1 cellular context compared by ENCODE assay signal in the genomic region with DNA sequence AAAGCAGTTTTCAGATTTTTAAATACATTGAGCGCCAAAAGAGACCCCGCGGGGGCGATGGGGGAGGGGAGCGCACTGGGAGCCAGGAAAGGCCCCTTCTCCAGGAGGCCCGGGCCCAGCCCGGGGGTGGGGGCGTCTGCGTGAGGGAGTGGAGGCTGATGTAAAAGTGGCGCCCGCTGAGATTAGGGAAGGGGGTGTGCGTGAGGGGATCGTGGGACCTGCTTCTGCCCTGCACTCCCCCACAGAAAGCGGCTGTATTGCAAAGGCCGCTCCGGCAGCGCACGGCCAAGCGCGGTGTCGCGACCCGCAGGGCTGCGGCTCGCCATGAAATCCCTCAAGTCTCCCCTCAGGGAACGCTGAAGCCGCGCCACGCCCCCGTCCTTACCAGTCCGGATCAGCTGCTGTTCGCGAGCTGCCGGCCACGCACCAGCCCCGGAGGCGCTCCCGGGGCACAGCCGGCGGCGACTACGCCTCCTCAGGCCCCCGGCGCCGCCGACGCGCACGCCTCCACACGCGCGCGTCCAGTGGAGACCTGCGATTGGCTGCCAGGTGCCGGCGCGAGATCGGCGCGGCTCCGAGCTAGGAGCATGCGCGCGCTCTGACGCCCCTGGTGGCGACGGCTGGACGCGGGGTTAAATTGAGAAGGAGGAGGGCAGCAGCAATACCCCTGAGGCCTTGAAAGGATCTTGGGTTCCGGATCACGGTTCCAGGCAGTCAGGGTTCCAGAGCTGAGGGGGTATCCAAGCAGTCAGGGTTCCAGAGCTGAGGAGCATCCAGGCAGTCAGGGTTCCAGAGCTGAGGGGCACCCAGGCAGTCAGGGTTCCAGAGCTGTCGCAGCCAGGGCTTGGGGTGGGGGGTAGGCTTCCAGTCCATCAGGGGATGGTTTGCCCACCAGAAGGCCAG.
TF ChIP-seq lines count a peak whose summit lies in the region.

ZNF280B (minus strand) TSS at position 469 of the 903 bp plus-strand sequence. CDS start 19,344 bp downstream, outside the sequence.

TF ChIP-seq in HepG2, 621 proteins besides CTCF, POLR2A, EP300 and RAD21 (continued from another document and continues in another):
- TF ChIP-seq, protein P1, sequence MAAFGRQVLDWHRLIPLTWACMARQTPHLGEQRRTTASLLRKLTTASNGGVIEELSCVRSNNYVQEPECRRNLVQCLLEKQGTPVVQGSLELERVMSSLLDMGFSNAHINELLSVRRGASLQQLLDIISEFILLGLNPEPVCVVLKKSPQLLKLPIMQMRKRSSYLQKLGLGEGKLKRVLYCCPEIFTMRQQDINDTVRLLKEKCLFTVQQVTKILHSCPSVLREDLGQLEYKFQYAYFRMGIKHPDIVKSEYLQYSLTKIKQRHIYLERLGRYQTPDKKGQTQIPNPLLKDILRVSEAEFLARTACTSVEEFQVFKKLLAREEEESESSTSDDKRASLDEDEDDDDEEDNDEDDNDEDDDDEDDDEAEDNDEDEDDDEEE (CRISPR knock-in tag; IDR thresholded peaks at IDR 0.05): no peak
- TF ChIP-seq MED8 (CRISPR knock-in tag; IDR thresholded peaks at IDR 0.05; ENCODE audit: insufficient replicate concordance) (no peak), ZNF784 (CRISPR knock-in tag; IDR thresholded peaks at IDR 0.05; ENCODE audit: borderline replicate concordance) (no peak), ZFP41 (CRISPR knock-in tag; IDR thresholded peaks at IDR 0.05; ENCODE audit: borderline replicate concordance) (no peak), ZNF446 (CRISPR knock-in tag; IDR thresholded peaks at IDR 0.05) (no peak), ZNF670 (CRISPR knock-in tag; IDR thresholded peaks at IDR 0.05; ENCODE audit: borderline replicate concordance) (0 out of 2 replicates have a peak, but pooled peaks have one; percentile 36), HIVEP1 (CRISPR knock-in tag; IDR thresholded peaks at IDR 0.05) (no peak), ZNF646 (CRISPR knock-in tag; IDR thresholded peaks at IDR 0.05) (no peak), CCAR2 (optimal IDR thresholded peaks at IDR 0.05; ENCODE audit: low read depth, low read length) (no peak), ISL2 (CRISPR knock-in tag; IDR thresholded peaks at IDR 0.05) (peak; percentile 43; the same call in 1 of the 2 replicates), GPN1 (CRISPR knock-in tag; IDR thresholded peaks at IDR 0.05; ENCODE audit: borderline replicate concordance) (no peak), ZNF329 (CRISPR knock-in tag; IDR thresholded peaks at IDR 0.05; ENCODE audit: low read depth) (no peak), MEIS2 (CRISPR knock-in tag; IDR thresholded peaks at IDR 0.05) (0 out of 2 replicates have a peak, but pooled peaks have one; percentile 25), KIAA2018 (CRISPR knock-in tag; IDR thresholded peaks at IDR 0.05; ENCODE audit: borderline replicate concordance) (no peak), ZNF432 (CRISPR knock-in tag; IDR thresholded peaks at IDR 0.05; ENCODE audit: borderline replicate concordance) (no peak), ZNF652 (CRISPR knock-in tag; IDR thresholded peaks at IDR 0.05; ENCODE audit: borderline replicate concordance, low read depth) (peak; percentile 45; the same call in 1 of the 2 replicates), ZNF253 (CRISPR knock-in tag; IDR thresholded peaks at IDR 0.05; ENCODE audit: borderline replicate concordance) (no peak), TEAD3 (CRISPR knock-in tag; optimal IDR thresholded peaks at IDR 0.05; ENCODE audit: borderline replicate concordance) (no peak), NFE2 (CRISPR knock-in tag; IDR thresholded peaks at IDR 0.05) (no peak), TAF15 (IDR thresholded peaks at IDR 0.05; ENCODE audit: low read depth, low read length, poor library complexity, severe bottlenecking) (no peak), KLF11 (CRISPR knock-in tag; IDR thresholded peaks at IDR 0.05) (no peak; the same call in 1 of the 2 replicates), KDM6A (CRISPR knock-in tag; IDR thresholded peaks at IDR 0.05; ENCODE audit: low read depth) (no peak), NFATC3 (CRISPR knock-in tag; IDR thresholded peaks at IDR 0.05) (no peak), NFKBIZ (CRISPR knock-in tag; IDR thresholded peaks at IDR 0.05) (no peak), ZNF605 (CRISPR knock-in tag; IDR thresholded peaks at IDR 0.05) (no peak), ZSCAN9 (CRISPR knock-in tag; IDR thresholded peaks at IDR 0.05; ENCODE audit: borderline replicate concordance) (no peak), ZNF598 (CRISPR knock-in tag; IDR thresholded peaks at IDR 0.05; ENCODE audit: borderline replicate concordance) (no peak; the same call in 1 of the 2 replicates), SSRP1 (CRISPR knock-in tag; IDR thresholded peaks at IDR 0.05) (no peak), ZFP1 (CRISPR knock-in tag; IDR thresholded peaks at IDR 0.05) (no peak), PHF5A (CRISPR knock-in tag; IDR thresholded peaks at IDR 0.05; ENCODE audit: low read depth, unreplicated experiment) (peak; percentile 28), ZNF44 (CRISPR knock-in tag; IDR thresholded peaks at IDR 0.05) (no peak), ZNF224 (CRISPR knock-in tag; IDR thresholded peaks at IDR 0.05) (0 out of 2 replicates have a peak, but pooled peaks have one; percentile 15)
- TF ChIP-seq, protein P2, sequence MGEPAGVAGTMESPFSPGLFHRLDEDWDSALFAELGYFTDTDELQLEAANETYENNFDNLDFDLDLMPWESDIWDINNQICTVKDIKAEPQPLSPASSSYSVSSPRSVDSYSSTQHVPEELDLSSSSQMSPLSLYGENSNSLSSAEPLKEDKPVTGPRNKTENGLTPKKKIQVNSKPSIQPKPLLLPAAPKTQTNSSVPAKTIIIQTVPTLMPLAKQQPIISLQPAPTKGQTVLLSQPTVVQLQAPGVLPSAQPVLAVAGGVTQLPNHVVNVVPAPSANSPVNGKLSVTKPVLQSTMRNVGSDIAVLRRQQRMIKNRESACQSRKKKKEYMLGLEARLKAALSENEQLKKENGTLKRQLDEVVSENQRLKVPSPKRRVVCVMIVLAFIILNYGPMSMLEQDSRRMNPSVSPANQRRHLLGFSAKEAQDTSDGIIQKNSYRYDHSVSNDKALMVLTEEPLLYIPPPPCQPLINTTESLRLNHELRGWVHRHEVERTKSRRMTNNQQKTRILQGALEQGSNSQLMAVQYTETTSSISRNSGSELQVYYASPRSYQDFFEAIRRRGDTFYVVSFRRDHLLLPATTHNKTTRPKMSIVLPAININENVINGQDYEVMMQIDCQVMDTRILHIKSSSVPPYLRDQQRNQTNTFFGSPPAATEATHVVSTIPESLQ (CRISPR knock-in tag; conservative IDR thresholded peaks at IDR 0.05): no peak
